Comparison of ENCODE assay signal across 22 cellular contexts in genomic region chr1:77688939-77689338, GRCh38. TPM values are rescaled to one million over a fixed set of nuclear protein-coding genes. Genes with fewer than 3 reads are reported as not detected.
DNase-seq lines count a peak whose midpoint lies in the region; ATAC-seq and TF ChIP-seq lines count a peak whose summit lies in the region.
"Had no signal": no experiment of that assay in that cellular context is flagged by ENCODE, and none has a peak within 500 bp of the region (broad histone marks: within the 10 kb centered on the region; RNA-seq: fewer than 3 reads in every experiment).

No MANE protein-coding gene starts in this region.

- peak overlapping the region; percentile 0 for H3K27ac Mint-ChIP-seq in mesothelial cell of epicardium
- H3K27ac Mint-ChIP-seq: activated CD8-positive, alpha-beta T cell treated with anti-CD3 and anti-CD28 coated beads, Interleukin-2, amount 10 ng/mL, durations not matched to agents 7 days and 5 days had no signal

- H3K4me3 ChIP-seq in lower lobe of right lung: no peak overlapping the region
- H3K4me3 ChIP-seq: breast epithelium, prostate gland, testis, uterus had no signal

- no peak overlapping the region for H3K27ac ChIP-seq in lower lobe of right lung
- H3K27ac ChIP-seq: breast epithelium, neutrophil, prostate gland, testis, uterus had no signal

- H3K4me1 ChIP-seq in lower lobe of right lung: peaks cover 5% of the 10 kb centered on the region
- H3K4me1 ChIP-seq: breast epithelium, prostate gland, testis, uterus had no signal

- peaks cover 20% of the 10 kb centered on the region for H3K36me3 ChIP-seq in lower lobe of right lung
- H3K36me3 ChIP-seq: breast epithelium, prostate gland, uterus had no signal

- peaks cover 12% of the 10 kb centered on the region for H3K4me1 Mint-ChIP-seq in mesothelial cell of epicardium

- no peak for DNase-seq in mesothelial cell of epicardium (ENCODE audit: low spot score in 2 of 2, unreplicated experiment in 2 of 2)
- DNase-seq in lower lobe of right lung: no peak
- DNase-seq: activated CD8-positive, alpha-beta T cell treated with anti-CD3 and anti-CD28 coated beads, Interleukin-2, amount 10 ng/mL, durations not matched to agents 7 days and 5 days; activated naive CD4-positive, alpha-beta T cell treated with Interleukin-2 at 50 U/mL for 16 hours; activated T-cell treated with anti-CD3 and anti-CD28 coated beads, Interleukin-2, amount 50 U/mL, for 1 hour; effector memory CD8-positive, alpha-beta T cell; H7; KG1; mammary epithelial cell; T-helper 9 cell; testis; uterus had no signal

- H3K27me3 Mint-ChIP-seq in mesothelial cell of epicardium (ENCODE audit: low read depth): no peaks in the 10 kb centered on the region
- H3K27me3 Mint-ChIP-seq: effector memory CD8-positive, alpha-beta T cell had no signal

- peak; percentile 70 for ATAC-seq in GM18511 (IDR thresholded peaks at IDR 0.05; ENCODE audit: unreplicated experiment)
- ATAC-seq in GM21390 (IDR thresholded peaks at IDR 0.05; ENCODE audit: unreplicated experiment): peak; percentile 65
- peak; percentile 74 for ATAC-seq in HG03175 (IDR thresholded peaks at IDR 0.05; ENCODE audit: unreplicated experiment)
- no peak for ATAC-seq in HG03432 (IDR thresholded peaks at IDR 0.05; ENCODE audit: unreplicated experiment)
- no peak for ATAC-seq in lower lobe of right lung
- ATAC-seq in HG02885 (IDR thresholded peaks at IDR 0.05; ENCODE audit: poor library complexity, unreplicated experiment): no peak
- ATAC-seq: activated CD8-positive, alpha-beta T cell treated with anti-CD3 and anti-CD28 coated beads, Interleukin-2, amount 10 ng/mL, durations not matched to agents 7 days and 5 days; effector memory CD8-positive, alpha-beta T cell; SK-N-SH treated with all-trans-retinoic acid at 6 μM for 48 hours had no signal

- TF ChIP-seq CTCF in mesothelial cell of epicardium (IDR thresholded peaks at IDR 0.05; ENCODE audit: unreplicated experiment): no peak
- TF ChIP-seq CTCF in lower lobe of right lung (IDR thresholded peaks at IDR 0.05): no peak

- H3K9me3 ChIP-seq in lower lobe of right lung: no peaks in the 10 kb centered on the region
- H3K9me3 ChIP-seq: breast epithelium, neutrophil, prostate gland, testis, uterus had no signal

- H3K27me3 ChIP-seq in lower lobe of right lung (ENCODE audit: low read depth): no peaks in the 10 kb centered on the region
- H3K27me3 ChIP-seq: breast epithelium, neutrophil, testis, uterus had no signal

- peaks cover 4% of the 10 kb centered on the region for H3K9me3 Mint-ChIP-seq in mesothelial cell of epicardium
- H3K9me3 Mint-ChIP-seq: effector memory CD8-positive, alpha-beta T cell had no signal

- H3K4me3 Mint-ChIP-seq in mesothelial cell of epicardium: no peak overlapping the region
- H3K4me3 Mint-ChIP-seq: activated CD8-positive, alpha-beta T cell treated with anti-CD3 and anti-CD28 coated beads, Interleukin-2, amount 10 ng/mL, durations not matched to agents 7 days and 5 days; CD14-positive monocyte; effector memory CD8-positive, alpha-beta T cell had no signal

- H3K36me3 Mint-ChIP-seq in mesothelial cell of epicardium: peaks cover 15% of the 10 kb centered on the region

- intact Hi-C loops in lower lobe of right lung (cut with DNase I): no loop called here

RNA-seq across cellular contexts. Expression of gene ZZZ3, which starts 6.5 kb away (rescaled TPM):
- total RNA-seq in mesothelial cell of epicardium (63.3 to 66.9 TPM (median 64.5 TPM) in 3 replicates), lower lobe of right lung (44.5 TPM)

Comparison
In these comparisons a context has a peak if more than half of its experiments do, and no peak if none do; other contexts are left out.
1. ATAC-seq: peak in GM18511 (single experiment), GM21390 (single experiment) and HG03175 (single experiment); none in HG03432 (single experiment), lower lobe of right lung (0 of 2) and HG02885 (single experiment).